In genomic region chr7:4483851-4484250, GRCh38 we compare ENCODE assay signal across 29 cellular contexts.
"Had no signal": no experiment of that assay in that cellular context is flagged by ENCODE, and none has a peak within 500 bp of the region (broad histone marks: within the 10 kb centered on the region; RNA-seq: fewer than 3 reads in every experiment).

No MANE protein-coding gene starts in this region.

- H3K4me1 ChIP-seq: colonic mucosa, esophagus muscularis mucosa, esophagus squamous epithelium, foreskin keratinocyte, gastrocnemius medialis, gastroesophageal sphincter, heart left ventricle, heart right ventricle had no signal

- H3K4me3 Mint-ChIP-seq: dendritic cell treated with granulocyte-macrophage colony-stimulating factor and Interleukin-4, amounts not matched to agents 40 ng/mL and 50 ng/mL, for 4 days; effector memory CD8-positive, alpha-beta T cell; endodermal cell had no signal

- DNase-seq: colonic mucosa; cortex of kidney; dermis blood vessel endothelial cell; dorsolateral prefrontal cortex; effector CD4-positive, alpha-beta T cell; effector CD8-positive, alpha-beta T cell; effector memory CD4-positive, alpha-beta T cell; effector memory CD8-positive, alpha-beta T cell; endodermal cell; erythroblast; esophagus squamous epithelium; foreskin fibroblast; foreskin keratinocyte; foreskin melanocyte; gastrocnemius medialis; glutamatergic neuron; head of caudate nucleus; heart left ventricle; heart right ventricle had no signal

- H3K36me3 ChIP-seq: colonic mucosa, esophagus muscularis mucosa, esophagus squamous epithelium, gastrocnemius medialis, gastroesophageal sphincter, heart left ventricle, heart right ventricle had no signal

- FAIRE-seq: colon, endometrium, endothelial cell of umbilical vein, frontal cortex had no signal

- H3K9me3 ChIP-seq: colonic mucosa, gastrocnemius medialis had no signal

- H3K4me3 ChIP-seq: colonic mucosa, coronary artery, dorsolateral prefrontal cortex, esophagus muscularis mucosa, esophagus squamous epithelium, gastrocnemius medialis, gastroesophageal sphincter, heart left ventricle, heart right ventricle had no signal

- H3K4me1 Mint-ChIP-seq: endodermal cell had no signal

- H3K27me3 ChIP-seq: colonic mucosa, foreskin keratinocyte, gastrocnemius medialis had no signal

- ATAC-seq: effector memory CD8-positive, alpha-beta T cell; esophagus mucosa; foreskin keratinocyte; gastrocnemius medialis; gastroesophageal sphincter; heart left ventricle; heart right ventricle had no signal

- H3K27ac Mint-ChIP-seq: dendritic cell treated with granulocyte-macrophage colony-stimulating factor and Interleukin-4, amounts not matched to agents 40 ng/mL and 50 ng/mL, for 4 days; effector memory CD8-positive, alpha-beta T cell; endodermal cell had no signal

- H3K27ac ChIP-seq: colonic mucosa, coronary artery, dorsolateral prefrontal cortex, epithelial cell of prostate, esophagus muscularis mucosa, esophagus squamous epithelium, foreskin keratinocyte, gastrocnemius medialis, gastroesophageal sphincter, heart left ventricle, heart right ventricle had no signal

- H3K27me3 Mint-ChIP-seq: dendritic cell treated with granulocyte-macrophage colony-stimulating factor and Interleukin-4, amounts not matched to agents 40 ng/mL and 50 ng/mL, for 4 days had no signal
